Comparison of ENCODE assay signal across 9 cellular contexts in genomic region chr5:44536650-44537260, GRCh38.
A peak's percentile ranks its signal among the peaks of the same experiment; 100 is the strongest.
DNase-seq lines count a peak whose midpoint lies in the region; ATAC-seq, FAIRE-seq and TF ChIP-seq lines count a peak whose summit lies in the region.
"Had no signal": no experiment of that assay in that cellular context is flagged by ENCODE, and none has a peak within 500 bp of the region (broad histone marks: within the 10 kb centered on the region; RNA-seq: fewer than 3 reads in every experiment).

No MANE protein-coding gene starts in this region.

- no peaks in the 10 kb centered on the region for H3K4me1 Mint-ChIP-seq in CD4-positive, alpha-beta T cell (ENCODE audit: low read depth)

- intact Hi-C loops in breast epithelium (cut with DNase I; ENCODE audit: low total_unique reads), result no loop called here
- intact Hi-C loops in CD4-positive, alpha-beta T cell (cut with DNase I, micrococcal nuclease), result no loop called here

- H3K27me3 Mint-ChIP-seq in CD4-positive, alpha-beta T cell, result no peaks in the 10 kb centered on the region

- peak; percentile 90 for TF ChIP-seq CTCF in C4-2B (conservative IDR thresholded peaks at IDR 0.05)
- TF ChIP-seq CTCF in breast epithelium (IDR thresholded peaks at IDR 0.05), result peak in 2 of 3 donors; percentile 23 to 28
- TF ChIP-seq CTCF in lung (IDR thresholded peaks at IDR 0.05; ENCODE audit: control extremely low read depth, extremely low read depth), result no peak
- TF ChIP-seq CTCF in CD4-positive, alpha-beta T cell (IDR thresholded peaks at IDR 0.05), result no peak

- no peak overlapping the region for H3K27ac Mint-ChIP-seq in CD4-positive, alpha-beta T cell

- no peak overlapping the region for H3K4me3 Mint-ChIP-seq in CD4-positive, alpha-beta T cell

- DNase-seq in GM18507 (ENCODE audit: extremely low spot score, insufficient read length, low read depth) (no peak), NCI-H1105 treated with DMSO at 0.1 percent for 48 hours (lab: John Stamatoyannopoulos, UW) (peak; percentile 46), breast epithelium (ENCODE audit: low spot score in 2 of 2) (no peak), lung (ENCODE audit: low spot score) (peak; percentile 32), NCI-H2227 treated with DMSO at 0.1 percent for 48 hours (lab: John Stamatoyannopoulos, UW) (no peak)
- DNase-seq in CD4-positive, alpha-beta T cell, result no peak

- no peaks in the 10 kb centered on the region for H3K36me3 ChIP-seq in breast epithelium
- no peaks in the 10 kb centered on the region for H3K36me3 ChIP-seq in lung (ENCODE audit: control insufficient read depth in 2 of 2, insufficient read depth in 2 of 2, low read length in 2 of 2)

- CTCF ChIA-PET in CD4-positive, alpha-beta T cell (lab: Charles Lee), result no interaction called here

- TF ChIP-seq POLR2A in breast epithelium (IDR thresholded peaks at IDR 0.05), result no peak

- 59 to 60% methylated on average over 3 of the region's 3 CpGs for WGBS in lung, 2 donors

- no peaks in the 10 kb centered on the region for H3K9me3 ChIP-seq in breast epithelium
- no peaks in the 10 kb centered on the region for H3K9me3 ChIP-seq in lung (ENCODE audit: control insufficient read depth in 2 of 2, insufficient read depth in 1 of 2, low read length in 1 of 2)
- no peaks in the 10 kb centered on the region for H3K9me3 ChIP-seq in CD4-positive, alpha-beta T cell (ENCODE audit: control insufficient read depth, low read length)

- no peak for ATAC-seq in lung (ENCODE audit: insufficient read depth, low FRiP score)
- ATAC-seq in CD4-positive, alpha-beta T cell (ENCODE audit: poor library complexity), result no peak
- no peak for ATAC-seq in HG03439 (IDR thresholded peaks at IDR 0.05; ENCODE audit: unreplicated experiment)

- H3K27me3 ChIP-seq in breast epithelium (no peaks in the 10 kb centered on the region), lung (ENCODE audit: control insufficient read depth, insufficient read depth) (no peaks in the 10 kb centered on the region)
- H3K27me3 ChIP-seq in CD4-positive, alpha-beta T cell (ENCODE audit: control insufficient read depth, insufficient read depth, low read length), result no peaks in the 10 kb centered on the region

- POLR2A ChIA-PET in CD4-positive, alpha-beta T cell (lab: Charles Lee), result no interaction called here

- H3K9me3 Mint-ChIP-seq in CD4-positive, alpha-beta T cell, result peaks cover 2% of the 10 kb centered on the region

- FAIRE-seq in GM18507 (lab: Jason Lieb, UNC), result peak; percentile 77

- H3K4me1 ChIP-seq in breast epithelium (peaks cover 0 to 5% of the 10 kb centered on the region in 2 donors), lung (ENCODE audit: control insufficient read depth in 2 of 2, insufficient read depth in 2 of 2, low read length in 2 of 2) (no peaks in the 10 kb centered on the region)

- H3K4me3 ChIP-seq in breast epithelium (no peak overlapping the region), lung (no peak overlapping the region)
- H3K4me3 ChIP-seq: SK-N-MC had no signal

- H3K27ac ChIP-seq in C4-2B, result no peak overlapping the region
- H3K27ac ChIP-seq in breast epithelium, result no peak overlapping the region
- H3K27ac ChIP-seq in lung (ENCODE audit: low read depth in 1 of 2, low read length in 1 of 2), result no peak overlapping the region
- no peak overlapping the region for H3K27ac ChIP-seq in CD4-positive, alpha-beta T cell (ENCODE audit: low read depth, low read length)
- H3K27ac ChIP-seq: SK-N-MC had no signal

- no peaks in the 10 kb centered on the region for H3K36me3 Mint-ChIP-seq in CD4-positive, alpha-beta T cell (ENCODE audit: low read depth)

Comparison
In these comparisons a context has a peak if more than half of its experiments do, and no peak if none do; other contexts are left out.
1. CTCF ChIP-seq: peak in C4-2B (single experiment) and breast epithelium (2 of 3); none in lung (single experiment) and CD4-positive, alpha-beta T cell (single experiment).
2. DNase-seq: peak in NCI-H1105 treated with DMSO at 0.1 percent for 48 hours (single experiment) and lung (single experiment); none in GM18507 (single experiment), breast epithelium (0 of 2), CD4-positive, alpha-beta T cell (0 of 10) and NCI-H2227 treated with DMSO at 0.1 percent for 48 hours (single experiment).